Comparison of ENCODE assay signal across 14 cellular contexts in genomic region chr20:41009960-41010359, GRCh38. TPM values are rescaled to one million over a fixed set of nuclear protein-coding genes. Genes with fewer than 3 reads are reported as not detected.
DNase-seq lines count a peak whose midpoint lies in the region; ATAC-seq and TF ChIP-seq lines count a peak whose summit lies in the region.
"Had no signal": no experiment of that assay in that cellular context is flagged by ENCODE, and none has a peak within 500 bp of the region (broad histone marks: within the 10 kb centered on the region; RNA-seq: fewer than 3 reads in every experiment).

No MANE protein-coding gene starts in this region.

- H3K27me3 Mint-ChIP-seq in chondrocyte (ENCODE audit: low read depth) = no peaks in the 10 kb centered on the region
- H3K27me3 Mint-ChIP-seq: central memory CD8-positive, alpha-beta T cell had no signal

- ATAC-seq in HG03469 (IDR thresholded peaks at IDR 0.05; ENCODE audit: unreplicated experiment) = no peak
- ATAC-seq: activated naive CD4-positive, alpha-beta T cell treated with anti-CD3 and anti-CD28 coated beads, Interleukin-2, amount 50 U/mL, for 72 hours had no signal

- H3K4me1 Mint-ChIP-seq in chondrocyte (ENCODE audit: low read depth) = peaks cover 45% of the 10 kb centered on the region

- TF ChIP-seq CTCF in chondrocyte (IDR thresholded peaks at IDR 0.05) = no peak

- H3K27ac Mint-ChIP-seq in chondrocyte (ENCODE audit: unreplicated experiment) = peak overlapping the region; percentile 69
- H3K27ac Mint-ChIP-seq: activated naive CD4-positive, alpha-beta T cell treated with anti-CD3 and anti-CD28 coated beads, Interleukin-2, amount 50 U/mL, for 72 hours; neural progenitor cell had no signal

- no peak overlapping the region for H3K4me3 Mint-ChIP-seq in chondrocyte (ENCODE audit: unreplicated experiment)
- H3K4me3 Mint-ChIP-seq: central memory CD8-positive, alpha-beta T cell; neural progenitor cell had no signal

- H3K9me3 Mint-ChIP-seq in chondrocyte (ENCODE audit: low read depth) = no peaks in the 10 kb centered on the region
- H3K9me3 Mint-ChIP-seq: central memory CD8-positive, alpha-beta T cell had no signal

- DNase-seq in ELF-1 (ENCODE audit: low read depth, low spot score) (peak; percentile 25), OCI-M1 (lab: John Stamatoyannopoulos, UW) (peak; percentile 6), chondrocyte (ENCODE audit: low spot score) (no peak), non-pigmented ciliary epithelial cell (ENCODE audit: low read depth) (peak; percentile 65), inferior parietal cortex (ENCODE audit: extremely low spot score) (no peak), SKM-1 treated with dmso at 0.1 percent for 144 hours (lab: John Stamatoyannopoulos, UW; ENCODE audit: unreplicated experiment) (no peak)
- DNase-seq: GM23248, MM.1S, NCI-H187 treated with DMSO at 0.1 percent for 48 hours, NCI-H510A treated with DMSO at 0.1 percent for 48 hours had no signal

- H3K36me3 Mint-ChIP-seq in chondrocyte (ENCODE audit: low read depth) = no peaks in the 10 kb centered on the region
- H3K36me3 Mint-ChIP-seq: neural progenitor cell had no signal

RNA-seq across cellular contexts. Expression of gene TOP1, which starts 18.7 kb away (rescaled TPM):
- 39.0 to 42.6 TPM (median 39.2 TPM) in 3 replicates for total RNA-seq in chondrocyte

Comparison
In these comparisons a context has a peak if more than half of its experiments do, and no peak if none do; other contexts are left out.
1. DNase-seq: peak in ELF-1 (single experiment), OCI-M1 (single experiment) and non-pigmented ciliary epithelial cell (single experiment); none in chondrocyte (single experiment), inferior parietal cortex (single experiment) and SKM-1 treated with dmso at 0.1 percent for 144 hours (single experiment).